ENCODE assay signal across 13 cellular contexts in genomic region chr5:119439140-119439625, GRCh38. TPM values are rescaled to one million over a fixed set of nuclear protein-coding genes. Genes with fewer than 3 reads are reported as not detected.
DNase-seq lines count a peak whose midpoint lies in the region; ATAC-seq and TF ChIP-seq lines count a peak whose summit lies in the region.
"Had no signal": no experiment of that assay in that cellular context is flagged by ENCODE, and none has a peak within 500 bp of the region (broad histone marks: within the 10 kb centered on the region; RNA-seq: fewer than 3 reads in every experiment).

No MANE protein-coding gene starts in this region.

- H3K4me1 ChIP-seq in CD8-positive, alpha-beta memory T cell (ENCODE audit: insufficient read depth, low read length), result no peaks in the 10 kb centered on the region

- ATAC-seq in HG02885 (IDR thresholded peaks at IDR 0.05; ENCODE audit: poor library complexity, unreplicated experiment), result peak; percentile 63
- ATAC-seq in activated T-helper 17 cell treated with anti-CD3 and anti-CD28 coated beads, Interleukin-2, amount 50 U/mL, for 72 hours (replicated peaks), result no peak
- ATAC-seq in GM21576 (IDR thresholded peaks at IDR 0.05; ENCODE audit: unreplicated experiment), result no peak
- ATAC-seq in HG03571 (IDR thresholded peaks at IDR 0.05; ENCODE audit: unreplicated experiment), result no peak
- no peak for ATAC-seq in GM18505 (IDR thresholded peaks at IDR 0.05; ENCODE audit: unreplicated experiment)

- no peak for TF ChIP-seq POLR2A in GM18505 (IDR thresholded peaks at IDR 0.05; ENCODE audit: borderline replicate concordance, extremely low read depth, insufficient read depth, insufficient read length)

- CTCF ChIA-PET in CD8-positive, alpha-beta memory T cell (lab: Charles Lee), result interaction anchor here (2.9 kb wide), 1 partner anchor 451 kb away, joined by 13 read pairs; the partner anchor contains the start of gene DTWD2

- no peaks in the 10 kb centered on the region for H3K36me3 ChIP-seq in CD8-positive, alpha-beta memory T cell (ENCODE audit: insufficient read depth, low read length)

- DNase-seq in CD8-positive, alpha-beta memory T cell, result no peak
- DNase-seq in mucosa of gallbladder (ENCODE audit: low spot score), result peak; percentile 34
- DNase-seq in foreskin fibroblast, result no peak
- DNase-seq: activated CD8-positive, alpha-beta memory T cell treated with anti-CD3 and anti-CD28 coated beads, Interleukin-2, amount 50 U/mL, for 4 hours; DND-41; mesenchymal stem cell; NCI-H526 had no signal

- no peaks in the 10 kb centered on the region for H3K9me3 ChIP-seq in CD8-positive, alpha-beta memory T cell (ENCODE audit: low read length)

- H3K4me3 Mint-ChIP-seq in CD8-positive, alpha-beta memory T cell, result peak overlapping the region in 6 of 7 donors; percentile 64 to 88 (median 84)
- peak overlapping the region; percentile 39 for H3K4me3 Mint-ChIP-seq in activated T-helper 17 cell treated with anti-CD3 and anti-CD28 coated beads, Interleukin-2, amount 50 U/mL, for 72 hours

- peak overlapping the region; percentile 48 for H3K4me3 ChIP-seq in CD8-positive, alpha-beta memory T cell (ENCODE audit: low read length)
- H3K4me3 ChIP-seq in foreskin fibroblast (ENCODE audit: low read depth in 1 of 2, low read length in 2 of 2), result no peak overlapping the region

- POLR2A ChIA-PET in CD8-positive, alpha-beta memory T cell (lab: Charles Lee), result no interaction called here

- H3K9me3 Mint-ChIP-seq in CD8-positive, alpha-beta memory T cell, result peaks cover 0 to 5% (median 0%) of the 10 kb centered on the region in 5 donors
- H3K9me3 Mint-ChIP-seq in activated T-helper 17 cell treated with anti-CD3 and anti-CD28 coated beads, Interleukin-2, amount 50 U/mL, for 72 hours, result no peaks in the 10 kb centered on the region

- H3K27ac Mint-ChIP-seq in CD8-positive, alpha-beta memory T cell, result peak overlapping the region in 2 of 8 donors; percentile 33 to 68
- no peak overlapping the region for H3K27ac Mint-ChIP-seq in activated T-helper 17 cell treated with anti-CD3 and anti-CD28 coated beads, Interleukin-2, amount 50 U/mL, for 72 hours

- no peaks in the 10 kb centered on the region for H3K27me3 ChIP-seq in CD8-positive, alpha-beta memory T cell (ENCODE audit: insufficient read depth, low read length, poor library complexity, severe bottlenecking)

- no peak for TF ChIP-seq CTCF in foreskin fibroblast (IDR thresholded peaks at IDR 0.05; ENCODE audit: low read depth, low read length)

- H3K36me3 Mint-ChIP-seq in CD8-positive, alpha-beta memory T cell, result peaks cover 0 to 11% (median 1%) of the 10 kb centered on the region in 3 donors
- H3K36me3 Mint-ChIP-seq in activated T-helper 17 cell treated with anti-CD3 and anti-CD28 coated beads, Interleukin-2, amount 50 U/mL, for 72 hours (ENCODE audit: low read depth), result no peaks in the 10 kb centered on the region

- peaks cover 31 to 46% of the 10 kb centered on the region in 2 donors for H3K27me3 Mint-ChIP-seq in CD8-positive, alpha-beta memory T cell
- H3K27me3 Mint-ChIP-seq in activated T-helper 17 cell treated with anti-CD3 and anti-CD28 coated beads, Interleukin-2, amount 50 U/mL, for 72 hours, result peaks cover 3% of the 10 kb centered on the region

- H3K27ac ChIP-seq in CD8-positive, alpha-beta memory T cell (ENCODE audit: low read depth, low read length), result no peak overlapping the region
- H3K27ac ChIP-seq: epithelial cell of prostate had no signal

- H3K4me1 Mint-ChIP-seq in CD8-positive, alpha-beta memory T cell, result peaks cover 3 to 12% (median 11%) of the 10 kb centered on the region in 3 donors
- no peaks in the 10 kb centered on the region for H3K4me1 Mint-ChIP-seq in activated T-helper 17 cell treated with anti-CD3 and anti-CD28 coated beads, Interleukin-2, amount 50 U/mL, for 72 hours

RNA-seq across cellular contexts. Expression of gene HSD17B4, which starts 13.1 kb away (rescaled TPM):
- total RNA-seq in CD8-positive, alpha-beta memory T cell, result 10 to 100 TPM; 59.1 to 84.6 TPM
- polyA plus RNA-seq in CD8-positive, alpha-beta memory T cell, result 51.7 TPM
- total RNA-seq in activated T-helper 17 cell treated with anti-CD3 and anti-CD28 coated beads, Interleukin-2, amount 50 U/mL, for 72 hours, result 10 to 100 TPM; 41.4 to 61.8 TPM
- total RNA-seq in mucosa of gallbladder, result 379 TPM
